Comparison of ENCODE assay signal across 2 cellular contexts in the genomic region with DNA sequence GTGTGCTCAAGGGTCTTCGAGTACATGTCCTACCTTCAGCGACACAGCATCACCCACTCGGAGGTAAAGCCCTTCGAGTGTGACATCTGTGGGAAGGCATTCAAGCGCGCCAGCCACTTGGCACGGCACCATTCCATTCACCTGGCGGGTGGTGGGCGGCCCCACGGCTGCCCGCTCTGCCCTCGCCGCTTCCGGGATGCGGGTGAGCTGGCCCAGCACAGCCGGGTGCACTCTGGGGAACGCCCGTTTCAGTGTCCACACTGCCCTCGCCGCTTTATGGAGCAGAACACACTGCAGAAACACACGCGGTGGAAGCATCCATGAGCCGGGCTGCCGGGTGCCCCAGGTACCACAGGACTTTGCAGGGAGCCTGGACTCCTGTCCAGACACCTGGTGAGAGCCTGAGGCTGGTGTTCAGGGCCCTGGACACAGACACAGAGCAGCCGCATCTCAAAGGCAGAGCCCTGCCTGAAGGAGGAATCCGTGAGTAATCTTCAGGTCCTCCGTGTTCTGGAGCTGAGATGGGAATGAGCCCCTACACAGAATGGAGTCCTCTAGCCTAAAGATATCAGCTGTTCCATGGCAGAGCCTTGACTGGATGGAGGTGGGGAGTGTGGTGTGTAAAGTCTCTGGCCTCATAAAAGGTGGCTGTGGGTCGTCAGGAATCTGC.
TF ChIP-seq lines count a peak whose summit lies in the region.

No MANE protein-coding gene starts in this region.

TF ChIP-seq in SK-N-SH, 30 proteins besides CTCF, POLR2A, EP300 and RAD21 (continued from another document):
- TF ChIP-seq, protein P1, sequence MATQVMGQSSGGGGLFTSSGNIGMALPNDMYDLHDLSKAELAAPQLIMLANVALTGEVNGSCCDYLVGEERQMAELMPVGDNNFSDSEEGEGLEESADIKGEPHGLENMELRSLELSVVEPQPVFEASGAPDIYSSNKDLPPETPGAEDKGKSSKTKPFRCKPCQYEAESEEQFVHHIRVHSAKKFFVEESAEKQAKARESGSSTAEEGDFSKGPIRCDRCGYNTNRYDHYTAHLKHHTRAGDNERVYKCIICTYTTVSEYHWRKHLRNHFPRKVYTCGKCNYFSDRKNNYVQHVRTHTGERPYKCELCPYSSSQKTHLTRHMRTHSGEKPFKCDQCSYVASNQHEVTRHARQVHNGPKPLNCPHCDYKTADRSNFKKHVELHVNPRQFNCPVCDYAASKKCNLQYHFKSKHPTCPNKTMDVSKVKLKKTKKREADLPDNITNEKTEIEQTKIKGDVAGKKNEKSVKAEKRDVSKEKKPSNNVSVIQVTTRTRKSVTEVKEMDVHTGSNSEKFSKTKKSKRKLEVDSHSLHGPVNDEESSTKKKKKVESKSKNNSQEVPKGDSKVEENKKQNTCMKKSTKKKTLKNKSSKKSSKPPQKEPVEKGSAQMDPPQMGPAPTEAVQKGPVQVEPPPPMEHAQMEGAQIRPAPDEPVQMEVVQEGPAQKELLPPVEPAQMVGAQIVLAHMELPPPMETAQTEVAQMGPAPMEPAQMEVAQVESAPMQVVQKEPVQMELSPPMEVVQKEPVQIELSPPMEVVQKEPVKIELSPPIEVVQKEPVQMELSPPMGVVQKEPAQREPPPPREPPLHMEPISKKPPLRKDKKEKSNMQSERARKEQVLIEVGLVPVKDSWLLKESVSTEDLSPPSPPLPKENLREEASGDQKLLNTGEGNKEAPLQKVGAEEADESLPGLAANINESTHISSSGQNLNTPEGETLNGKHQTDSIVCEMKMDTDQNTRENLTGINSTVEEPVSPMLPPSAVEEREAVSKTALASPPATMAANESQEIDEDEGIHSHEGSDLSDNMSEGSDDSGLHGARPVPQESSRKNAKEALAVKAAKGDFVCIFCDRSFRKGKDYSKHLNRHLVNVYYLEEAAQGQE (IDR thresholded peaks at IDR 0.05; ENCODE audit: low read depth, low read length), result no peak
- TF ChIP-seq FOSL2 (IDR thresholded peaks at IDR 0.05; ENCODE audit: borderline replicate concordance, low read depth), result no peak
- no peak for TF ChIP-seq CHD2 (IDR thresholded peaks at IDR 0.05; ENCODE audit: low read length, partially characterized antibody)
- TF ChIP-seq, protein P2, sequence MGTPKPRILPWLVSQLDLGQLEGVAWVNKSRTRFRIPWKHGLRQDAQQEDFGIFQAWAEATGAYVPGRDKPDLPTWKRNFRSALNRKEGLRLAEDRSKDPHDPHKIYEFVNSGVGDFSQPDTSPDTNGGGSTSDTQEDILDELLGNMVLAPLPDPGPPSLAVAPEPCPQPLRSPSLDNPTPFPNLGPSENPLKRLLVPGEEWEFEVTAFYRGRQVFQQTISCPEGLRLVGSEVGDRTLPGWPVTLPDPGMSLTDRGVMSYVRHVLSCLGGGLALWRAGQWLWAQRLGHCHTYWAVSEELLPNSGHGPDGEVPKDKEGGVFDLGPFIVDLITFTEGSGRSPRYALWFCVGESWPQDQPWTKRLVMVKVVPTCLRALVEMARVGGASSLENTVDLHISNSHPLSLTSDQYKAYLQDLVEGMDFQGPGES (IDR thresholded peaks at IDR 0.05; ENCODE audit: low read depth, low read length), result no peak
- no peak for TF ChIP-seq RCOR1 (IDR thresholded peaks at IDR 0.05; ENCODE audit: low read length)
- TF ChIP-seq POLR2AphosphoS5 (IDR thresholded peaks at IDR 0.05; ENCODE audit: low read depth, low read length), result no peak

TF ChIP-seq in SK-N-SH treated with all-trans-retinoic acid at 6 μM for 48 hours, 23 proteins besides CTCF, POLR2A, EP300 and RAD21 (continued from another document):
- TF ChIP-seq, protein P3, sequence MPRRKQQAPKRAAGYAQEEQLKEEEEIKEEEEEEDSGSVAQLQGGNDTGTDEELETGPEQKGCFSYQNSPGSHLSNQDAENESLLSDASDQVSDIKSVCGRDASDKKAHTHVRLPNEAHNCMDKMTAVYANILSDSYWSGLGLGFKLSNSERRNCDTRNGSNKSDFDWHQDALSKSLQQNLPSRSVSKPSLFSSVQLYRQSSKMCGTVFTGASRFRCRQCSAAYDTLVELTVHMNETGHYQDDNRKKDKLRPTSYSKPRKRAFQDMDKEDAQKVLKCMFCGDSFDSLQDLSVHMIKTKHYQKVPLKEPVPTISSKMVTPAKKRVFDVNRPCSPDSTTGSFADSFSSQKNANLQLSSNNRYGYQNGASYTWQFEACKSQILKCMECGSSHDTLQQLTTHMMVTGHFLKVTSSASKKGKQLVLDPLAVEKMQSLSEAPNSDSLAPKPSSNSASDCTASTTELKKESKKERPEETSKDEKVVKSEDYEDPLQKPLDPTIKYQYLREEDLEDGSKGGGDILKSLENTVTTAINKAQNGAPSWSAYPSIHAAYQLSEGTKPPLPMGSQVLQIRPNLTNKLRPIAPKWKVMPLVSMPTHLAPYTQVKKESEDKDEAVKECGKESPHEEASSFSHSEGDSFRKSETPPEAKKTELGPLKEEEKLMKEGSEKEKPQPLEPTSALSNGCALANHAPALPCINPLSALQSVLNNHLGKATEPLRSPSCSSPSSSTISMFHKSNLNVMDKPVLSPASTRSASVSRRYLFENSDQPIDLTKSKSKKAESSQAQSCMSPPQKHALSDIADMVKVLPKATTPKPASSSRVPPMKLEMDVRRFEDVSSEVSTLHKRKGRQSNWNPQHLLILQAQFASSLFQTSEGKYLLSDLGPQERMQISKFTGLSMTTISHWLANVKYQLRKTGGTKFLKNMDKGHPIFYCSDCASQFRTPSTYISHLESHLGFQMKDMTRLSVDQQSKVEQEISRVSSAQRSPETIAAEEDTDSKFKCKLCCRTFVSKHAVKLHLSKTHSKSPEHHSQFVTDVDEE (CRISPR knock-in tag; IDR thresholded peaks at IDR 0.05), result no peak
- TF ChIP-seq BACH2 (CRISPR knock-in tag; IDR thresholded peaks at IDR 0.05; ENCODE audit: borderline replicate concordance), result no peak
